ENCODE assay signal across 12 cellular contexts in genomic region chrX:68894142-68894512, GRCh38.
A peak's percentile ranks its signal among the peaks of the same experiment; 100 is the strongest.
DNase-seq lines count a peak whose midpoint lies in the region; ATAC-seq and TF ChIP-seq lines count a peak whose summit lies in the region.
"Had no signal": no experiment of that assay in that cellular context is flagged by ENCODE, and none has a peak within 500 bp of the region (broad histone marks: within the 10 kb centered on the region; RNA-seq: fewer than 3 reads in every experiment).

No MANE protein-coding gene starts in this region.

- no peaks in the 10 kb centered on the region for H4K20me1 ChIP-seq in H9 (ENCODE audit: control insufficient read depth, insufficient read depth, insufficient read length)

- H3K79me2 ChIP-seq in H9 (ENCODE audit: insufficient read depth, low read length) = no peaks in the 10 kb centered on the region

- no peak overlapping the region for H2BK5ac ChIP-seq in H9 (ENCODE audit: insufficient read length, low read length)

- H2AK5ac ChIP-seq in H9 (ENCODE audit: insufficient read length, low read length) = no peak overlapping the region

- no CpG with 5 or more reads among the region's 8 CpGs for WGBS in H9 (ENCODE audit: extremely low coverage, insufficient read length, low lambda C conversion rate)

- H2BK20ac ChIP-seq in H9 (ENCODE audit: low read depth, low read length, poor library complexity, severe bottlenecking) = no peak overlapping the region

- peaks cover 49% of the 10 kb centered on the region for H3K27me3 Mint-ChIP-seq in H9 (ENCODE audit: low read depth)
- H3K27me3 Mint-ChIP-seq: stimulated activated naive CD8-positive, alpha-beta T cell treated with anti-CD3 and anti-CD28 coated beads, Interleukin-15, Interleukin-2, amounts not matched to agents 100 ng/mL and 50 ng/mL, for 24 hours had no signal

- H2BK12ac ChIP-seq in H9 (ENCODE audit: insufficient read length, low read depth, low read length) = no peak overlapping the region

- no peak overlapping the region for H2AFZ ChIP-seq in H9 (ENCODE audit: low read length)

- H3K14ac ChIP-seq in H9 (ENCODE audit: insufficient read depth, low read length) = no peak overlapping the region

- H4K5ac ChIP-seq in H9 (ENCODE audit: insufficient read length, low read depth, low read length) = no peak overlapping the region

- peaks cover 7 to 9% (median 7%) of the 10 kb centered on the region in 3 experiments; a peak in 5 of 7 replicates for H3K36me3 Mint-ChIP-seq in H9 (ENCODE audit: insufficient read depth in 1 of 3, low read depth in 3 of 3)

- ATAC-seq in left colon (peak; percentile 46), GM18861 (IDR thresholded peaks at IDR 0.05; ENCODE audit: unreplicated experiment) (no peak)

- H3K4me3 Mint-ChIP-seq in H9 = peak overlapping the region in 1 of 2 experiments; percentile 37; a peak in 2 of 5 replicates

- H3K23me2 ChIP-seq in H9 (ENCODE audit: insufficient read length, low read depth, low read length, poor library complexity, severe bottlenecking) = no peaks in the 10 kb centered on the region

- no peak overlapping the region for H3K56ac ChIP-seq in H9 (ENCODE audit: insufficient read length, low read depth, low read length)

- no peak overlapping the region for H3T11ph ChIP-seq in H9 (ENCODE audit: low read length)

- peaks cover 9 to 41% of the 10 kb centered on the region in 2 experiments for H3K4me1 Mint-ChIP-seq in H9

- H3K4me2 ChIP-seq in H9 (ENCODE audit: insufficient read depth, insufficient read length, low read length) = peak overlapping the region; percentile 59

- no peaks in the 10 kb centered on the region for H3K79me1 ChIP-seq in H9 (ENCODE audit: insufficient read depth, low read depth, low read length, poor library complexity, severe bottlenecking)

- DNase-seq in H9 = no peak
- DNase-seq in caudate nucleus (lab: John Stamatoyannopoulos, UW) = peak in 34 of 61 donors; percentile 0 to 46 (median 22)
- no peak for DNase-seq in left colon
- DNase-seq in NCI-H2107 (lab: John Stamatoyannopoulos, UW) = no peak
- DNase-seq in retina = no peak
- no peak for DNase-seq in HPDE6-E6E7 (ENCODE audit: extremely low spot score)
- DNase-seq: effector CD4-positive, alpha-beta T cell; EL had no signal

- no peaks in the 10 kb centered on the region for H3K4me1 ChIP-seq in H9 (ENCODE audit: insufficient read depth, low read length)

- H3K9me3 Mint-ChIP-seq in H9 = peaks cover 67 to 73% of the 10 kb centered on the region in 2 experiments
- H3K9me3 Mint-ChIP-seq: stimulated activated naive CD8-positive, alpha-beta T cell treated with anti-CD3 and anti-CD28 coated beads, Interleukin-15, Interleukin-2, amounts not matched to agents 100 ng/mL and 50 ng/mL, for 24 hours had no signal

- H3K27me3 ChIP-seq in H9 (ENCODE audit: insufficient read depth, low read length) = peaks cover 5% of the 10 kb centered on the region; the same call in 1 of the 2 replicates
- H3K27me3 ChIP-seq: neutrophil had no signal

- H3K4me3 ChIP-seq in skin epidermis = no peak overlapping the region

- H3K4ac ChIP-seq in H9 (ENCODE audit: low read depth, low read length) = no peak overlapping the region

- no peak overlapping the region for H3K9ac ChIP-seq in H9 (ENCODE audit: extremely low read depth, insufficient read length, low read length)

- no peak overlapping the region for H2BK120ac ChIP-seq in H9 (ENCODE audit: low read depth, low read length, poor library complexity, severe bottlenecking)

- no peak overlapping the region for H2BK15ac ChIP-seq in H9 (ENCODE audit: low read depth, low read length)

- intact Hi-C loops in left colon (cut with DNase I, micrococcal nuclease) = no loop called here

- no peak overlapping the region for H3K27ac Mint-ChIP-seq in H9
- H3K27ac Mint-ChIP-seq: stimulated activated naive CD8-positive, alpha-beta T cell treated with anti-CD3 and anti-CD28 coated beads, Interleukin-15, Interleukin-2, amounts not matched to agents 100 ng/mL and 50 ng/mL, for 24 hours had no signal

- no peaks in the 10 kb centered on the region for H3K9me3 ChIP-seq in H9 (ENCODE audit: control insufficient read depth, low read depth, low read length)
- H3K9me3 ChIP-seq: neutrophil had no signal

- no peak overlapping the region for H3K18ac ChIP-seq in H9 (ENCODE audit: insufficient read length, low read depth, low read length)

- no peak overlapping the region for H3K23ac ChIP-seq in H9 (ENCODE audit: insufficient read length, low read depth, low read length)

- H4K91ac ChIP-seq in H9 (ENCODE audit: insufficient read length, low read depth, low read length) = no peak overlapping the region

- no peak overlapping the region for H4K8ac ChIP-seq in H9 (replicated peaks; ENCODE audit: insufficient read length, low read depth, low read length)

- no peak for TF ChIP-seq CTCF in H9 (conservative IDR thresholded peaks at IDR 0.05)

- H3K27ac ChIP-seq in H9 (ENCODE audit: insufficient read length, low read depth, low read length) (no peak overlapping the region), caudate nucleus (ENCODE audit: low read depth, low read length) (peak overlapping the region; percentile 77), skin epidermis (peak overlapping the region; percentile 6 to 89 (median 78))
- H3K27ac ChIP-seq: neutrophil had no signal

Comparison
In these comparisons a context has a peak if more than half of its experiments do, and no peak if none do; other contexts are left out.
1. DNase-seq: peak in caudate nucleus (34 of 61); none in H9 (single experiment), left colon (0 of 2), NCI-H2107 (single experiment), retina (single experiment) and HPDE6-E6E7 (single experiment).